Comparison of ENCODE assay signal across 14 cellular contexts in genomic region chr19:1235625-1236538, GRCh38. TPM values are rescaled to one million over a fixed set of nuclear protein-coding genes. Genes with fewer than 3 reads are reported as not detected.
DNase-seq lines count a peak whose midpoint lies in the region; ATAC-seq lines count a peak whose summit lies in the region.
"Had no signal": no experiment of that assay in that cellular context is flagged by ENCODE, and none has a peak within 500 bp of the region (broad histone marks: within the 10 kb centered on the region; RNA-seq: fewer than 3 reads in every experiment).

No MANE protein-coding gene starts in this region.

- peak overlapping the region; percentile 62 for H3K4me3 Mint-ChIP-seq in activated CD4-positive, alpha-beta T cell treated with anti-CD3 and anti-CD28 coated beads, Interleukin-2, amount 10 ng/mL, durations not matched to agents 24 days and 14 days
- peak overlapping the region; percentile 19 for H3K4me3 Mint-ChIP-seq in activated T-helper 17 cell treated with anti-CD3 and anti-CD28 coated beads, Interleukin-2, amount 50 U/mL, for 72 hours
- H3K4me3 Mint-ChIP-seq in stimulated activated memory B cell treated with anti-CD40 and anti-IgM and Interleukin-4, amounts not matched to agents 10 μg/mL and 1 μg/mL and 100 μg/mL, for 72 hours = peak overlapping the region; percentile 62
- H3K4me3 Mint-ChIP-seq: activated B cell treated with CpG ODN at 0.5 μM for 24 hours; activated naive CD8-positive, alpha-beta T cell; B cell had no signal

- H3K27ac Mint-ChIP-seq in activated CD4-positive, alpha-beta T cell treated with anti-CD3 and anti-CD28 coated beads, Interleukin-2, amount 10 ng/mL, durations not matched to agents 24 days and 14 days = no peak overlapping the region
- H3K27ac Mint-ChIP-seq in activated T-helper 17 cell treated with anti-CD3 and anti-CD28 coated beads, Interleukin-2, amount 50 U/mL, for 72 hours = no peak overlapping the region
- H3K27ac Mint-ChIP-seq in stimulated activated memory B cell treated with anti-CD40 and anti-IgM and Interleukin-4, amounts not matched to agents 10 μg/mL and 1 μg/mL and 100 μg/mL, for 72 hours = no peak overlapping the region
- H3K27ac Mint-ChIP-seq: activated B cell treated with CpG ODN at 0.5 μM for 24 hours; activated naive CD8-positive, alpha-beta T cell; B cell had no signal

- intact Hi-C loops in activated CD4-positive, alpha-beta T cell treated with anti-CD3 and anti-CD28 coated beads, Interleukin-2, amount 10 ng/mL, durations not matched to agents 24 days and 14 days (cut with micrococcal nuclease) = no loop called here
- intact Hi-C loops in posterior vena cava (cut with DNase I) = no loop called here

- no peaks in the 10 kb centered on the region for H3K36me3 Mint-ChIP-seq in activated CD4-positive, alpha-beta T cell treated with anti-CD3 and anti-CD28 coated beads, Interleukin-2, amount 10 ng/mL, durations not matched to agents 24 days and 14 days (ENCODE audit: low read depth)
- H3K36me3 Mint-ChIP-seq in activated T-helper 17 cell treated with anti-CD3 and anti-CD28 coated beads, Interleukin-2, amount 50 U/mL, for 72 hours (ENCODE audit: low read depth) = peaks cover 6% of the 10 kb centered on the region
- no peaks in the 10 kb centered on the region for H3K36me3 Mint-ChIP-seq in stimulated activated memory B cell treated with anti-CD40 and anti-IgM and Interleukin-4, amounts not matched to agents 10 μg/mL and 1 μg/mL and 100 μg/mL, for 72 hours
- H3K36me3 Mint-ChIP-seq: activated naive CD8-positive, alpha-beta T cell had no signal

- peaks cover 13% of the 10 kb centered on the region for H3K4me1 Mint-ChIP-seq in activated CD4-positive, alpha-beta T cell treated with anti-CD3 and anti-CD28 coated beads, Interleukin-2, amount 10 ng/mL, durations not matched to agents 24 days and 14 days
- peaks cover 6% of the 10 kb centered on the region for H3K4me1 Mint-ChIP-seq in activated T-helper 17 cell treated with anti-CD3 and anti-CD28 coated beads, Interleukin-2, amount 50 U/mL, for 72 hours
- H3K4me1 Mint-ChIP-seq in stimulated activated memory B cell treated with anti-CD40 and anti-IgM and Interleukin-4, amounts not matched to agents 10 μg/mL and 1 μg/mL and 100 μg/mL, for 72 hours = peaks cover 16% of the 10 kb centered on the region

- no peak for ATAC-seq in activated T-helper 17 cell treated with anti-CD3 and anti-CD28 coated beads, Interleukin-2, amount 50 U/mL, for 72 hours (replicated peaks)
- ATAC-seq in stimulated activated memory B cell treated with anti-CD40 and anti-IgM and Interleukin-4, amounts not matched to agents 10 μg/mL and 1 μg/mL and 100 μg/mL, for 72 hours = no peak
- ATAC-seq: heart left ventricle had no signal

- no peaks in the 10 kb centered on the region for H3K9me3 Mint-ChIP-seq in activated CD4-positive, alpha-beta T cell treated with anti-CD3 and anti-CD28 coated beads, Interleukin-2, amount 10 ng/mL, durations not matched to agents 24 days and 14 days
- no peaks in the 10 kb centered on the region for H3K9me3 Mint-ChIP-seq in activated T-helper 17 cell treated with anti-CD3 and anti-CD28 coated beads, Interleukin-2, amount 50 U/mL, for 72 hours
- H3K9me3 Mint-ChIP-seq in stimulated activated memory B cell treated with anti-CD40 and anti-IgM and Interleukin-4, amounts not matched to agents 10 μg/mL and 1 μg/mL and 100 μg/mL, for 72 hours = no peaks in the 10 kb centered on the region
- H3K9me3 Mint-ChIP-seq: activated B cell treated with CpG ODN at 0.5 μM for 24 hours had no signal

- H3K27me3 Mint-ChIP-seq in activated CD4-positive, alpha-beta T cell treated with anti-CD3 and anti-CD28 coated beads, Interleukin-2, amount 10 ng/mL, durations not matched to agents 24 days and 14 days = peaks cover 12% of the 10 kb centered on the region
- H3K27me3 Mint-ChIP-seq in activated T-helper 17 cell treated with anti-CD3 and anti-CD28 coated beads, Interleukin-2, amount 50 U/mL, for 72 hours = peaks cover 5% of the 10 kb centered on the region
- peaks cover 22% of the 10 kb centered on the region for H3K27me3 Mint-ChIP-seq in stimulated activated memory B cell treated with anti-CD40 and anti-IgM and Interleukin-4, amounts not matched to agents 10 μg/mL and 1 μg/mL and 100 μg/mL, for 72 hours

- no peak for DNase-seq in activated CD4-positive, alpha-beta T cell treated with anti-CD3 and anti-CD28 coated beads, Interleukin-2, amount 10 ng/mL, durations not matched to agents 24 days and 14 days
- no peak for DNase-seq in activated CD4-positive, alpha-beta T cell treated with anti-CD3 and anti-CD28 coated beads for 48 hours
- DNase-seq in glomerular visceral epithelial cell (ENCODE audit: extremely low spot score) = peak; percentile 65
- no peak for DNase-seq in NCI-H1930 (lab: John Stamatoyannopoulos, UW)
- DNase-seq in posterior vena cava (ENCODE audit: low spot score) = no peak
- no peak for DNase-seq in central memory CD4-positive, alpha-beta T cell
- DNase-seq: activated B cell treated with CpG ODN at 0.5 μM for 24 hours, heart left ventricle, KG1, NCI-H526 treated with DMSO at 0.1 percent for 48 hours had no signal

RNA-seq across cellular contexts. Expression of gene CBARP, which starts 1.9 kb away (rescaled TPM):
- 1.7 and 1.9 TPM in 2 replicates for total RNA-seq in activated CD4-positive, alpha-beta T cell treated with anti-CD3 and anti-CD28 coated beads, Interleukin-2, amount 10 ng/mL, durations not matched to agents 24 days and 14 days
- 1 to 10 TPM in 1 of 2 donors, under 1 TPM in 1; 0.77 to 1.4 TPM for total RNA-seq in activated T-helper 17 cell treated with anti-CD3 and anti-CD28 coated beads, Interleukin-2, amount 50 U/mL, for 72 hours
- 1 to 10 TPM; 1.5 to 2.7 TPM for total RNA-seq in posterior vena cava
- total RNA-seq: B cell had no signal

RNA-seq across cellular contexts. Expression of gene ATP5F1D, which starts 5.7 kb away (rescaled TPM):
- 254 and 269 TPM in 2 replicates for total RNA-seq in activated CD4-positive, alpha-beta T cell treated with anti-CD3 and anti-CD28 coated beads, Interleukin-2, amount 10 ng/mL, durations not matched to agents 24 days and 14 days
- total RNA-seq in activated T-helper 17 cell treated with anti-CD3 and anti-CD28 coated beads, Interleukin-2, amount 50 U/mL, for 72 hours = 100 to 1,000 TPM; 148 to 210 TPM
- total RNA-seq in posterior vena cava = 100 to 1,000 TPM; 125 to 137 TPM

RNA-seq across cellular contexts. Expression of gene MIDN, which starts 12.5 kb away (rescaled TPM):
- 72.3 and 82.4 TPM in 2 replicates for total RNA-seq in activated CD4-positive, alpha-beta T cell treated with anti-CD3 and anti-CD28 coated beads, Interleukin-2, amount 10 ng/mL, durations not matched to agents 24 days and 14 days
- total RNA-seq in activated T-helper 17 cell treated with anti-CD3 and anti-CD28 coated beads, Interleukin-2, amount 50 U/mL, for 72 hours = 10 to 100 TPM; 51.4 to 56.8 TPM
- 10 to 100 TPM; 76.5 to 86.3 TPM for total RNA-seq in posterior vena cava

RNA-seq across cellular contexts. Expression of gene STK11, which starts 30.3 kb away (rescaled TPM):
- total RNA-seq in activated CD4-positive, alpha-beta T cell treated with anti-CD3 and anti-CD28 coated beads, Interleukin-2, amount 10 ng/mL, durations not matched to agents 24 days and 14 days = 70.3 and 70.9 TPM in 2 replicates
- total RNA-seq in activated T-helper 17 cell treated with anti-CD3 and anti-CD28 coated beads, Interleukin-2, amount 50 U/mL, for 72 hours = 10 to 100 TPM; 77.0 to 86.6 TPM
- total RNA-seq in posterior vena cava = 10 to 100 TPM; 32.5 to 35.9 TPM

RNA-seq across cellular contexts. Expression of gene CIRBP, which starts 33.2 kb away (rescaled TPM):
- total RNA-seq in activated CD4-positive, alpha-beta T cell treated with anti-CD3 and anti-CD28 coated beads, Interleukin-2, amount 10 ng/mL, durations not matched to agents 24 days and 14 days = 237 TPM in 2 replicates
- total RNA-seq in activated T-helper 17 cell treated with anti-CD3 and anti-CD28 coated beads, Interleukin-2, amount 50 U/mL, for 72 hours = 100 to 1,000 TPM; 150 to 172 TPM
- 100 to 1,000 TPM; 447 to 636 TPM for total RNA-seq in posterior vena cava
